In genomic region chr20:25496968-25497401, GRCh38 we compare ENCODE assay signal across 13 cellular contexts.
DNase-seq lines count a peak whose midpoint lies in the region; ATAC-seq and TF ChIP-seq lines count a peak whose summit lies in the region.
"Had no signal": no experiment of that assay in that cellular context is flagged by ENCODE, and none has a peak within 500 bp of the region (broad histone marks: within the 10 kb centered on the region; RNA-seq: fewer than 3 reads in every experiment).

No MANE protein-coding gene starts in this region.

- no peaks in the 10 kb centered on the region for H3K79me2 ChIP-seq in SK-N-SH (ENCODE audit: insufficient read depth)

- POLR2A ChIA-PET in RWPE1 (lab: Yijun Ruan, JAX; ENCODE audit: low non-redundant PET) (interaction anchor here (0.5 kb wide), 1 partner anchor 92 kb away, joined by 4 read pairs; no protein-coding TSS in a partner anchor), SK-N-SH (lab: Yijun Ruan, JAX) (interaction anchor here (0.9 to 1.4 kb wide), 2 partner anchors 10 to 88 kb away, joined by 3 read pairs; no protein-coding TSS in a partner anchor)
- POLR2A ChIA-PET in activated CD4-positive, alpha-beta T cell treated with anti-CD3 and anti-CD28 coated beads for 36 hours (lab: Charles Lee) = no interaction called here

- H3K36me3 ChIP-seq in SK-N-SH (replicated peaks in 1 of 2; ENCODE audit: control insufficient read depth in 1 of 2, insufficient read depth in 2 of 2, low read length in 1 of 2) = peaks cover 0 to 10% of the 10 kb centered on the region in 2 experiments

- H3K9ac ChIP-seq in SK-N-SH = no peak overlapping the region

- no peak overlapping the region for H2AFZ ChIP-seq in SK-N-SH (ENCODE audit: low read depth)

- CTCF ChIA-PET in RWPE1 (lab: Yijun Ruan, JAX) = interaction anchor here (0.5 to 1.3 kb wide), 2 partner anchors 10 to 27 kb away, joined by 3 to 4 read pairs; no protein-coding TSS in a partner anchor
- CTCF ChIA-PET in SK-N-SH (lab: Yijun Ruan, JAX) = no interaction called here
- CTCF ChIA-PET in activated CD4-positive, alpha-beta T cell treated with anti-CD3 and anti-CD28 coated beads for 36 hours (lab: Charles Lee) = interaction anchor here (0.7 kb wide), 1 partner anchor 542 kb away, joined by 3 read pairs; no protein-coding TSS in a partner anchor

- no peak for TF ChIP-seq EP300 in SK-N-SH (IDR thresholded peaks at IDR 0.05; ENCODE audit: borderline replicate concordance in 1 of 2, low read depth in 1 of 2, low read length in 1 of 2)

- intact Hi-C loops in activated CD4-positive, alpha-beta T cell treated with anti-CD3 and anti-CD28 coated beads for 36 hours (cut with DNase I, micrococcal nuclease) = loop anchor here in 1 of 2 experiments (10.0 kb wide), 1 partner anchor 62 kb away; no protein-coding TSS in a partner anchor

- in situ Hi-C loops in ACHN (cut with HindIII; ENCODE audit: low pct_ligation_motif_present, low pct_unique_long_range_greater_than_20kb, low sequenced_read_pairs) = no loop called here

- no peak overlapping the region for H3K4me3 ChIP-seq in SK-N-SH (ENCODE audit: low read depth in 2 of 2, low read length in 1 of 2)
- H3K4me3 ChIP-seq: body of pancreas, mucosa of descending colon, thoracic aorta had no signal

- H3K9me3 Mint-ChIP-seq in activated CD4-positive, alpha-beta T cell treated with anti-CD3 and anti-CD28 coated beads for 36 hours (ENCODE audit: low read depth) = no peaks in the 10 kb centered on the region
- H3K9me3 Mint-ChIP-seq in activated T-cell treated with anti-CD3 and anti-CD28 coated beads, Interleukin-2, amount 50 U/mL, for 4 hours = no peaks in the 10 kb centered on the region
- H3K9me3 Mint-ChIP-seq: IgD-negative memory B cell had no signal

- H3K9me2 ChIP-seq in SK-N-SH = no peaks in the 10 kb centered on the region

- TF ChIP-seq CTCF in RWPE1 (conservative IDR thresholded peaks at IDR 0.05; ENCODE audit: low read depth) (no peak), SK-N-SH (IDR thresholded peaks at IDR 0.05) (no peak)

- H3K36me3 Mint-ChIP-seq in activated CD4-positive, alpha-beta T cell treated with anti-CD3 and anti-CD28 coated beads for 36 hours (ENCODE audit: low read depth) = no peaks in the 10 kb centered on the region
- no peaks in the 10 kb centered on the region for H3K36me3 Mint-ChIP-seq in activated T-cell treated with anti-CD3 and anti-CD28 coated beads, Interleukin-2, amount 50 U/mL, for 4 hours (ENCODE audit: insufficient read depth)
- H3K36me3 Mint-ChIP-seq: IgD-negative memory B cell had no signal

- TF ChIP-seq RAD21 in SK-N-SH (IDR thresholded peaks at IDR 0.05; ENCODE audit: low read length) = no peak

- H3K4me3 Mint-ChIP-seq in activated CD4-positive, alpha-beta T cell treated with anti-CD3 and anti-CD28 coated beads for 36 hours = no peak overlapping the region
- no peak overlapping the region for H3K4me3 Mint-ChIP-seq in activated T-cell treated with anti-CD3 and anti-CD28 coated beads, Interleukin-2, amount 50 U/mL, for 4 hours
- H3K4me3 Mint-ChIP-seq: IgD-negative memory B cell had no signal

- no peak overlapping the region for H3K4me2 ChIP-seq in SK-N-SH

- no peaks in the 10 kb centered on the region for H3K27me3 ChIP-seq in SK-N-SH (ENCODE audit: insufficient read depth)
- H3K27me3 ChIP-seq: body of pancreas had no signal

- no peaks in the 10 kb centered on the region for H3F3A ChIP-seq in SK-N-SH (replicated peaks; ENCODE audit: insufficient read depth)

- no peaks in the 10 kb centered on the region for H3K9me3 ChIP-seq in SK-N-SH
- H3K9me3 ChIP-seq: body of pancreas, mucosa of descending colon, thoracic aorta had no signal

- no peaks in the 10 kb centered on the region for H3K4me1 Mint-ChIP-seq in activated CD4-positive, alpha-beta T cell treated with anti-CD3 and anti-CD28 coated beads for 36 hours
- no peaks in the 10 kb centered on the region for H3K4me1 Mint-ChIP-seq in activated T-cell treated with anti-CD3 and anti-CD28 coated beads, Interleukin-2, amount 50 U/mL, for 4 hours (ENCODE audit: low read depth)

- H3K4me1 ChIP-seq in SK-N-SH (ENCODE audit: control insufficient read depth in 1 of 2, insufficient read depth in 2 of 2, low read depth in 1 of 2, low read length in 1 of 2) = peaks cover 0 to 6% of the 10 kb centered on the region in 2 experiments; a peak in 1 of 4 replicates
- H3K4me1 ChIP-seq: body of pancreas had no signal

- no peak for ATAC-seq in activated CD4-positive, alpha-beta T cell treated with anti-CD3 and anti-CD28 coated beads for 36 hours
- ATAC-seq in activated T-cell treated with anti-CD3 and anti-CD28 coated beads, Interleukin-2, amount 50 U/mL, for 4 hours = no peak
- ATAC-seq: body of pancreas, mucosa of descending colon had no signal

- no peak overlapping the region for H3K27ac Mint-ChIP-seq in activated CD4-positive, alpha-beta T cell treated with anti-CD3 and anti-CD28 coated beads for 36 hours
- H3K27ac Mint-ChIP-seq: IgD-negative memory B cell had no signal

- DNase-seq in ACHN (peak; percentile 89), HK-2 (ENCODE audit: unreplicated experiment) (peak; percentile 77), RWPE1 (ENCODE audit: low spot score) (peak; percentile 73), glomerular visceral epithelial cell (ENCODE audit: extremely low spot score) (peak; percentile 88), SK-N-SH (no peak), NCI-H146 treated with DMSO at 0.1 percent for 48 hours (lab: John Stamatoyannopoulos, UW; ENCODE audit: unreplicated experiment) (no peak)
- DNase-seq in activated CD4-positive, alpha-beta T cell treated with anti-CD3 and anti-CD28 coated beads for 36 hours = no peak
- DNase-seq in activated T-cell treated with anti-CD3 and anti-CD28 coated beads, Interleukin-2, amount 50 U/mL, for 4 hours = no peak
- DNase-seq: mucosa of descending colon, NCI-H510A had no signal

- H3K27ac ChIP-seq in RWPE1 (peak overlapping the region; percentile 57), SK-N-SH (ENCODE audit: low read depth in 2 of 2, low read length in 1 of 2) (no peak overlapping the region; a peak in 1 of 4 replicates)
- H3K27ac ChIP-seq: body of pancreas, thoracic aorta had no signal

- H4K20me1 ChIP-seq in SK-N-SH (ENCODE audit: insufficient read depth) = no peaks in the 10 kb centered on the region

- no peaks in the 10 kb centered on the region for H3K27me3 Mint-ChIP-seq in activated CD4-positive, alpha-beta T cell treated with anti-CD3 and anti-CD28 coated beads for 36 hours
- H3K27me3 Mint-ChIP-seq in activated T-cell treated with anti-CD3 and anti-CD28 coated beads, Interleukin-2, amount 50 U/mL, for 4 hours (ENCODE audit: low read depth) = no peaks in the 10 kb centered on the region

- WGBS in SK-N-SH (ENCODE audit: low lambda C conversion rate) = 83% methylated on average over 9 of the region's 9 CpGs

TF ChIP-seq in SK-N-SH, 30 proteins besides CTCF, POLR2A, EP300 and RAD21:
- TF ChIP-seq, protein P1, sequence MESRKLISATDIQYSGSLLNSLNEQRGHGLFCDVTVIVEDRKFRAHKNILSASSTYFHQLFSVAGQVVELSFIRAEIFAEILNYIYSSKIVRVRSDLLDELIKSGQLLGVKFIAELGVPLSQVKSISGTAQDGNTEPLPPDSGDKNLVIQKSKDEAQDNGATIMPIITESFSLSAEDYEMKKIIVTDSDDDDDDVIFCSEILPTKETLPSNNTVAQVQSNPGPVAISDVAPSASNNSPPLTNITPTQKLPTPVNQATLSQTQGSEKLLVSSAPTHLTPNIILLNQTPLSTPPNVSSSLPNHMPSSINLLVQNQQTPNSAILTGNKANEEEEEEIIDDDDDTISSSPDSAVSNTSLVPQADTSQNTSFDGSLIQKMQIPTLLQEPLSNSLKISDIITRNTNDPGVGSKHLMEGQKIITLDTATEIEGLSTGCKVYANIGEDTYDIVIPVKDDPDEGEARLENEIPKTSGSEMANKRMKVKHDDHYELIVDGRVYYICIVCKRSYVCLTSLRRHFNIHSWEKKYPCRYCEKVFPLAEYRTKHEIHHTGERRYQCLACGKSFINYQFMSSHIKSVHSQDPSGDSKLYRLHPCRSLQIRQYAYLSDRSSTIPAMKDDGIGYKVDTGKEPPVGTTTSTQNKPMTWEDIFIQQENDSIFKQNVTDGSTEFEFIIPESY (IDR thresholded peaks at IDR 0.05; ENCODE audit: borderline replicate concordance, low read depth) = no peak
- TF ChIP-seq ELF1 (IDR thresholded peaks at IDR 0.05) = no peak
- TF ChIP-seq RFX5 (IDR thresholded peaks at IDR 0.05; ENCODE audit: low read length) = no peak
- no peak for TF ChIP-seq TEAD4 (IDR thresholded peaks at IDR 0.05; ENCODE audit: borderline replicate concordance, insufficient read depth)
- no peak for TF ChIP-seq JUND (IDR thresholded peaks at IDR 0.05)
- TF ChIP-seq MXI1 (IDR thresholded peaks at IDR 0.05; ENCODE audit: low read depth, low read length) = no peak
- TF ChIP-seq SMC3 (IDR thresholded peaks at IDR 0.05; ENCODE audit: low read depth, low read length) = no peak
- TF ChIP-seq RXRA (IDR thresholded peaks at IDR 0.05; ENCODE audit: borderline replicate concordance, low read depth) = no peak
- TF ChIP-seq USF1 (IDR thresholded peaks at IDR 0.05; ENCODE audit: borderline replicate concordance, low read depth) = no peak
- TF ChIP-seq, protein P2, sequence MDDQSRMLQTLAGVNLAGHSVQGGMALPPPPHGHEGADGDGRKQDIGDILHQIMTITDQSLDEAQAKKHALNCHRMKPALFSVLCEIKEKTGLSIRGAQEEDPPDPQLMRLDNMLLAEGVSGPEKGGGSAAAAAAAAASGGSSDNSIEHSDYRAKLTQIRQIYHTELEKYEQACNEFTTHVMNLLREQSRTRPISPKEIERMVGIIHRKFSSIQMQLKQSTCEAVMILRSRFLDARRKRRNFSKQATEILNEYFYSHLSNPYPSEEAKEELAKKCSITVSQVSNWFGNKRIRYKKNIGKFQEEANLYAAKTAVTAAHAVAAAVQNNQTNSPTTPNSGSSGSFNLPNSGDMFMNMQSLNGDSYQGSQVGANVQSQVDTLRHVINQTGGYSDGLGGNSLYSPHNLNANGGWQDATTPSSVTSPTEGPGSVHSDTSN (IDR thresholded peaks at IDR 0.05) = no peak

Comparison
In these comparisons a context has a peak if more than half of its experiments do, and no peak if none do; other contexts are left out.
1. DNase-seq: peak in ACHN (single experiment), HK-2 (single experiment), RWPE1 (single experiment) and glomerular visceral epithelial cell (single experiment); none in SK-N-SH (single experiment), NCI-H146 treated with DMSO at 0.1 percent for 48 hours (single experiment), activated CD4-positive, alpha-beta T cell treated with anti-CD3 and anti-CD28 coated beads for 36 hours (single experiment) and activated T-cell treated with anti-CD3 and anti-CD28 coated beads, Interleukin-2, amount 50 U/mL, for 4 hours (single experiment).